1 cellular context compared by ENCODE assay signal in the genomic region with DNA sequence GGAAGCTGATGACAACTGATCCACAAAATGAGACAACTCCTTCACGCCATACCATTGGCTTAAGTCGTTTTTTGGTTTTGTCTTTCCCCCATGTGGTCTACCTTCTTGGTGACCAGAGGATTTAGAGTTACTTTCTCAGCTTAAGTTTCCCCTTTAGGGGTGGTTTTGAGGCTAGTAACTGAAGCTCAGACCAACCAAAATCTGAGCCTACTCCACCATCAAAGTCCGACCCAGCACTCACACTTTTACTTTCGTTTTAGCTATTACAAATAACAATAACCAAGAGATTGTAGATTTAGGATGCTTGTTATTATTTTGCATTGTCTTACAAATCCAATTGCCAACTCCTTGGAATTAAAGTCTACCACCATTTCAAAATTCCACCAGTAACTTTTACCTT.
TF ChIP-seq lines count a peak whose summit lies in the region.

No MANE protein-coding gene starts in this region.

TF ChIP-seq in IMR-90, 13 proteins besides CTCF, POLR2A, EP300 and RAD21 (continued from another document):
- TF ChIP-seq SMC3 (IDR thresholded peaks at IDR 0.05; ENCODE audit: low read depth, low read length) (no peak), RCOR1 (IDR thresholded peaks at IDR 0.05; ENCODE audit: insufficient replicate concordance, low read length) (no peak), FOS (IDR thresholded peaks at IDR 0.05; ENCODE audit: low read depth, low read length) (no peak), MAFK (IDR thresholded peaks at IDR 0.05; ENCODE audit: low read depth, low read length) (no peak), CHD1 (IDR thresholded peaks at IDR 0.05; ENCODE audit: low read depth, low read length) (no peak)
- TF ChIP-seq, protein P1, sequence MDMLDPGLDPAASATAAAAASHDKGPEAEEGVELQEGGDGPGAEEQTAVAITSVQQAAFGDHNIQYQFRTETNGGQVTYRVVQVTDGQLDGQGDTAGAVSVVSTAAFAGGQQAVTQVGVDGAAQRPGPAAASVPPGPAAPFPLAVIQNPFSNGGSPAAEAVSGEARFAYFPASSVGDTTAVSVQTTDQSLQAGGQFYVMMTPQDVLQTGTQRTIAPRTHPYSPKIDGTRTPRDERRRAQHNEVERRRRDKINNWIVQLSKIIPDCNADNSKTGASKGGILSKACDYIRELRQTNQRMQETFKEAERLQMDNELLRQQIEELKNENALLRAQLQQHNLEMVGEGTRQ (IDR thresholded peaks at IDR 0.05; ENCODE audit: low read depth, low read length), result no peak
